21 cellular contexts compared by ENCODE assay signal in genomic region chr5:158654415-158654814, GRCh38.
DNase-seq lines count a peak whose midpoint lies in the region; ATAC-seq, FAIRE-seq and TF ChIP-seq lines count a peak whose summit lies in the region.
"Had no signal": no experiment of that assay in that cellular context is flagged by ENCODE, and none has a peak within 500 bp of the region (broad histone marks: within the 10 kb centered on the region; RNA-seq: fewer than 3 reads in every experiment).

No MANE protein-coding gene starts in this region.

- H3K4me1 ChIP-seq in liver (ENCODE audit: control insufficient read depth in 4 of 4, insufficient read depth in 4 of 4, low read length in 3 of 4) (peaks cover 0 to 9% (median 0%) of the 10 kb centered on the region in 4 donors), HepG2 (ENCODE audit: insufficient read depth, low read length) (no peaks in the 10 kb centered on the region), left lung (no peaks in the 10 kb centered on the region)
- H3K4me1 ChIP-seq: BLaER1 treated with 17β-estradiol and CSF1 and Interleukin-3, amounts not matched to agents 10 nM and 100 nM; Caco-2 had no signal

- no peaks in the 10 kb centered on the region for H3K79me2 ChIP-seq in HepG2 (ENCODE audit: insufficient read depth, low read length)
- H3K79me2 ChIP-seq in neural cell (replicated peaks; ENCODE audit: insufficient read depth, low read length), result no peaks in the 10 kb centered on the region

- H4K20me1 ChIP-seq in HepG2 (ENCODE audit: insufficient read depth, low read length), result no peaks in the 10 kb centered on the region
- H4K20me1 ChIP-seq in neural cell (ENCODE audit: insufficient read depth), result no peaks in the 10 kb centered on the region
- H4K20me1 ChIP-seq: BLaER1 treated with 17β-estradiol and CSF1 and Interleukin-3, amounts not matched to agents 10 nM and 100 nM had no signal

- TF ChIP-seq EP300 in HepG2 (IDR thresholded peaks at IDR 0.05; ENCODE audit: low read depth in 2 of 2, low read length in 2 of 2), result no peak
- TF ChIP-seq EP300 in HepG2 (CRISPR knock-in tag; IDR thresholded peaks at IDR 0.05; ENCODE audit: borderline replicate concordance), result no peak
- TF ChIP-seq EP300 in neural cell (conservative IDR thresholded peaks at IDR 0.05; ENCODE audit: poor library complexity, severe bottlenecking), result no peak

- intact Hi-C loops in HepG2 (cut with micrococcal nuclease; ENCODE audit: unreplicated experiment) (no loop called here), left lung (cut with DNase I) (no loop called here)

- H3K9ac ChIP-seq in liver (ENCODE audit: low read depth in 1 of 2, low read length in 2 of 2) (no peak overlapping the region), HepG2 (ENCODE audit: insufficient read depth, low read depth, low read length) (no peak overlapping the region), neural cell (ENCODE audit: low read length) (no peak overlapping the region)
- H3K9ac ChIP-seq: BLaER1 treated with 17β-estradiol and CSF1 and Interleukin-3, amounts not matched to agents 10 nM and 100 nM had no signal

- ATAC-seq in HepG2 (no peak), left lung (peak; percentile 36), HG02970 (IDR thresholded peaks at IDR 0.05; ENCODE audit: low FRiP score, unreplicated experiment) (no peak)
- ATAC-seq: CD8-positive, alpha-beta T cell had no signal

- no peak overlapping the region for H3K27ac ChIP-seq in liver (ENCODE audit: low read depth in 1 of 2, low read length in 2 of 2)
- no peak overlapping the region for H3K27ac ChIP-seq in HepG2 (ENCODE audit: extremely low read length, insufficient read depth, low read length)
- no peak overlapping the region for H3K27ac ChIP-seq in left lung
- peak overlapping the region; percentile 79 for H3K27ac ChIP-seq in neural cell (ENCODE audit: low read length)
- H3K27ac ChIP-seq: BLaER1 treated with 17β-estradiol and CSF1 and Interleukin-3, amounts not matched to agents 10 nM and 100 nM; C4-2B had no signal

- H2AFZ ChIP-seq in HepG2 (ENCODE audit: low read length) (no peak overlapping the region), neural cell (ENCODE audit: low read depth, low read length) (no peak overlapping the region)

- in situ Hi-C loops in HepG2 (cut with HindIII; ENCODE audit: extremely low pct_ligation_motif_present, low pct_unique_long_range_greater_than_20kb), result no loop called here

- H3K27me3 ChIP-seq in liver (ENCODE audit: control insufficient read depth in 4 of 4, insufficient read depth in 4 of 4, low read length in 3 of 4), result no peaks in the 10 kb centered on the region
- H3K27me3 ChIP-seq in HepG2 (ENCODE audit: control insufficient read depth in 1 of 2, insufficient read depth in 2 of 2, low read length in 2 of 2), result no peaks in the 10 kb centered on the region
- no peaks in the 10 kb centered on the region for H3K27me3 ChIP-seq in left lung
- H3K27me3 ChIP-seq in neural cell (ENCODE audit: insufficient read depth, low read depth, low read length), result no peaks in the 10 kb centered on the region
- H3K27me3 ChIP-seq: BLaER1 treated with 17β-estradiol and CSF1 and Interleukin-3, amounts not matched to agents 10 nM and 100 nM had no signal

- POLR2A ChIA-PET in HepG2 (lab: Yijun Ruan, JAX), result no interaction called here

- CTCF ChIA-PET in HepG2 (lab: Yijun Ruan, JAX; ENCODE audit: low intra/inter-chr PET ratio, low total read pairs), result no interaction called here

- H3K4me2 ChIP-seq in HepG2 (ENCODE audit: low read depth, low read length) (no peak overlapping the region), neural cell (ENCODE audit: low read length) (no peak overlapping the region)
- H3K4me2 ChIP-seq: BLaER1 treated with 17β-estradiol and CSF1 and Interleukin-3, amounts not matched to agents 10 nM and 100 nM had no signal

- H3K9me3 ChIP-seq in liver (ENCODE audit: control insufficient read depth in 4 of 4, low read length in 3 of 4) (no peaks in the 10 kb centered on the region), HepG2 (ENCODE audit: low read length) (peaks cover 18% of the 10 kb centered on the region; the same call in 1 of the 2 replicates), left lung (no peaks in the 10 kb centered on the region), neural cell (ENCODE audit: low read length) (no peaks in the 10 kb centered on the region)
- H3K9me3 ChIP-seq: Caco-2 had no signal

- no peaks in the 10 kb centered on the region for H3K9me2 ChIP-seq in neural cell (ENCODE audit: insufficient read depth, low read length)

- FAIRE-seq in HepG2 (lab: Jason Lieb, UNC), result no peak
- FAIRE-seq: A204.1, D721Med, G401.6, GM12891, GM19239 had no signal

- WGBS in liver, result 29% methylated on average over 1 of the region's 1 CpG
- 0% methylated on average over 1 of the region's 1 CpG for WGBS in HepG2 (ENCODE audit: low lambda C conversion rate)

- BruUV-seq in HepG2 (replicated peaks; lab: Mats Ljungman, UMichigan), result no TSS peak

- H3K36me3 ChIP-seq in liver (ENCODE audit: control insufficient read depth in 4 of 4, insufficient read depth in 3 of 4, low read depth in 1 of 4, low read length in 3 of 4) (no peaks in the 10 kb centered on the region), HepG2 (replicated peaks in 1 of 2; ENCODE audit: control insufficient read depth in 1 of 2, insufficient read depth in 2 of 2, low read length in 2 of 2) (no peaks in the 10 kb centered on the region), left lung (no peaks in the 10 kb centered on the region), neural cell (ENCODE audit: insufficient read depth, low read length) (no peaks in the 10 kb centered on the region)

- TF ChIP-seq CTCF in liver (IDR thresholded peaks at IDR 0.05; ENCODE audit: low read depth, low read length, missing input control) (no peak), HepG2 (CRISPR knock-in tag; IDR thresholded peaks at IDR 0.05) (no peak), left lung (IDR thresholded peaks at IDR 0.05) (no peak), neural cell (IDR thresholded peaks at IDR 0.05; ENCODE audit: poor library complexity, severe bottlenecking) (no peak)

- TF ChIP-seq RAD21 in liver (IDR thresholded peaks at IDR 0.05) (peak; percentile 54 to 65), HepG2 (CRISPR knock-in tag; IDR thresholded peaks at IDR 0.05) (no peak), neural cell (conservative IDR thresholded peaks at IDR 0.05) (no peak)

- DNase-seq in HepG2 (ENCODE audit: low spot score), result no peak
- DNase-seq in left lung, result no peak
- DNase-seq in SHP77 treated with DMSO at 0.1 percent for 48 hours (lab: John Stamatoyannopoulos, UW), result no peak
- DNase-seq: 8988T; ACHN; Caco-2; Calu3; CD4-positive, alpha-beta T cell; CD8-positive, alpha-beta T cell; DMS79 treated with DMSO at 0.1 percent for 48 hours; GF-D8 had no signal

- TF ChIP-seq POLR2A in HepG2 (IDR thresholded peaks at IDR 0.05; ENCODE audit: insufficient read depth in 1 of 2, low read depth in 2 of 2, low read length in 2 of 2), result no peak

- H3F3A ChIP-seq in neural cell (ENCODE audit: insufficient read depth, low read length, poor library complexity, severe bottlenecking), result peaks cover 3% of the 10 kb centered on the region

- no peak overlapping the region for H3K4me3 ChIP-seq in liver (ENCODE audit: low read depth in 1 of 3, low read length in 3 of 3)
- H3K4me3 ChIP-seq in HepG2 (replicated peaks in 1 of 3; ENCODE audit: insufficient read depth in 1 of 3, low read depth in 2 of 3, low read length in 3 of 3), result no peak overlapping the region
- H3K4me3 ChIP-seq in left lung, result no peak overlapping the region
- no peak overlapping the region for H3K4me3 ChIP-seq in neural cell (ENCODE audit: low read length)
- H3K4me3 ChIP-seq: BLaER1 treated with 17β-estradiol and CSF1 and Interleukin-3, amounts not matched to agents 10 nM and 100 nM had no signal

TF ChIP-seq in liver, 16 proteins besides CTCF, POLR2A, EP300 and RAD21 (continues in another document):
- peak; percentile 68 to 85 for TF ChIP-seq JUND (IDR thresholded peaks at IDR 0.05)

TF ChIP-seq in HepG2, 621 proteins besides CTCF, POLR2A, EP300 and RAD21 (continues in another document):
- TF ChIP-seq HOXA9 (CRISPR knock-in tag; IDR thresholded peaks at IDR 0.05; ENCODE audit: borderline replicate concordance) (no peak), NCOA5 (CRISPR knock-in tag; IDR thresholded peaks at IDR 0.05) (no peak), CREB1 (IDR thresholded peaks at IDR 0.05) (no peak), CREB1 (CRISPR knock-in tag; IDR thresholded peaks at IDR 0.05) (no peak)

TF ChIP-seq in neural cell, 6 proteins besides CTCF, POLR2A, EP300 and RAD21:
- no peak for TF ChIP-seq POLR2AphosphoS5 (IDR thresholded peaks at IDR 0.05)
- no peak for TF ChIP-seq MXI1 (conservative IDR thresholded peaks at IDR 0.05; ENCODE audit: poor library complexity, severe bottlenecking)
- TF ChIP-seq REST (IDR thresholded peaks at IDR 0.05; ENCODE audit: borderline replicate concordance), result no peak
- TF ChIP-seq TAF1 (IDR thresholded peaks at IDR 0.05; ENCODE audit: low read depth), result no peak
- TF ChIP-seq SMC3 (conservative IDR thresholded peaks at IDR 0.05; ENCODE audit: poor library complexity), result no peak
- TF ChIP-seq EZH2 (IDR thresholded peaks at IDR 0.05; ENCODE audit: borderline replicate concordance, insufficient read depth, low read length, poor library complexity, severe bottlenecking), result no peak
TF ChIP-seq in neural cell: peak in this region for 0.
